ENCODE assay signal across 1 cellular context in genomic region chr1:65377496-65378268, GRCh38.
TF ChIP-seq lines count a peak whose summit lies in the region.

No MANE protein-coding gene starts in this region.

TF ChIP-seq in HepG2, 621 proteins besides CTCF, POLR2A, EP300 and RAD21:
- TF ChIP-seq ZNF605 (CRISPR knock-in tag; IDR thresholded peaks at IDR 0.05) (no peak), SALL1 (CRISPR knock-in tag; IDR thresholded peaks at IDR 0.05) (no peak), ZNF576 (CRISPR knock-in tag; IDR thresholded peaks at IDR 0.05) (no peak), SAFB2 (CRISPR knock-in tag; IDR thresholded peaks at IDR 0.05; ENCODE audit: borderline replicate concordance, low read depth) (no peak), ZNF343 (CRISPR knock-in tag; IDR thresholded peaks at IDR 0.05) (no peak), DRAP1 (CRISPR knock-in tag; IDR thresholded peaks at IDR 0.05) (no peak), HMG20A (CRISPR knock-in tag; IDR thresholded peaks at IDR 0.05; ENCODE audit: borderline replicate concordance) (no peak), ZBTB4 (CRISPR knock-in tag; IDR thresholded peaks at IDR 0.05; ENCODE audit: borderline replicate concordance) (no peak)
